In the genomic region with DNA sequence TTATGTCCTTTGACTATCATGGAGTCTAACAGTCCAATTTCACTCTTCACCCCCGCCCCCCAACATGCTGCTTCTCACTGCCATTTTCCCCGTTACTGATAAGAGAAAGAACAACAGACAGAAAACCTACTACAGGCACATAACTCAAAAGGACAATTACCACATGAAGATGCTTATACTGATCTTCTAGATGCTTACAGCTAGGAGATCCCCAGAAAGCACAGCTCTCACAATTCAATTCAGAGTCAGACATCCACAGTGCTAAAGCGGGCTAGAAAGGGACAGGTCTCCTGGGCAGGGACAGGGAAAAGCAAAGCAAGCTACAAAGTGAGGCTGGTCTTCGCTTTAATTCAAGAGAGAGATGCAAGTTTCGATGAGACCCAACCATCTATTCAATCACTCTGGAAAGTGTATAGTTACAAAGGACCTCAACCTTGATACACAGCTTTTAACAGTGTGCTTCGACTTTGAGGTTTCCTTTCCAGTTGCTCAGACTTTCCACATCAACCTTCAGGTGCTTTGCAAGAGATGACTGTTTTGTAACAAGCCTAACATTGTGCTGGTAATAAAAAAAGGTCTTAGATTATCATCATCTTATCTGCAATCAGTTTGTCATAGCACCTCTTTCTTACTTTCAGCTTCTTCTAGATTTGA, we compare ENCODE assay signal across 1 cellular context.
TF ChIP-seq lines count a peak whose summit lies in the region.

No MANE protein-coding gene starts in this region.

TF ChIP-seq in SK-N-SH treated with all-trans-retinoic acid at 6 μM for 48 hours, 23 proteins besides CTCF, POLR2A, EP300 and RAD21 (continued from another document):
- TF ChIP-seq, protein P1, sequence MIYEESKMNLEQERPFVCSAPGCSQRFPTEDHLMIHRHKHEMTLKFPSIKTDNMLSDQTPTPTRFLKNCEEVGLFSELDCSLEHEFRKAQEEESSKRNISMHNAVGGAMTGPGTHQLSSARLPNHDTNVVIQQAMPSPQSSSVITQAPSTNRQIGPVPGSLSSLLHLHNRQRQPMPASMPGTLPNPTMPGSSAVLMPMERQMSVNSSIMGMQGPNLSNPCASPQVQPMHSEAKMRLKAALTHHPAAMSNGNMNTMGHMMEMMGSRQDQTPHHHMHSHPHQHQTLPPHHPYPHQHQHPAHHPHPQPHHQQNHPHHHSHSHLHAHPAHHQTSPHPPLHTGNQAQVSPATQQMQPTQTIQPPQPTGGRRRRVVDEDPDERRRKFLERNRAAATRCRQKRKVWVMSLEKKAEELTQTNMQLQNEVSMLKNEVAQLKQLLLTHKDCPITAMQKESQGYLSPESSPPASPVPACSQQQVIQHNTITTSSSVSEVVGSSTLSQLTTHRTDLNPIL (CRISPR knock-in tag; IDR thresholded peaks at IDR 0.05; ENCODE audit: low read depth): no peak
- TF ChIP-seq, protein P2, sequence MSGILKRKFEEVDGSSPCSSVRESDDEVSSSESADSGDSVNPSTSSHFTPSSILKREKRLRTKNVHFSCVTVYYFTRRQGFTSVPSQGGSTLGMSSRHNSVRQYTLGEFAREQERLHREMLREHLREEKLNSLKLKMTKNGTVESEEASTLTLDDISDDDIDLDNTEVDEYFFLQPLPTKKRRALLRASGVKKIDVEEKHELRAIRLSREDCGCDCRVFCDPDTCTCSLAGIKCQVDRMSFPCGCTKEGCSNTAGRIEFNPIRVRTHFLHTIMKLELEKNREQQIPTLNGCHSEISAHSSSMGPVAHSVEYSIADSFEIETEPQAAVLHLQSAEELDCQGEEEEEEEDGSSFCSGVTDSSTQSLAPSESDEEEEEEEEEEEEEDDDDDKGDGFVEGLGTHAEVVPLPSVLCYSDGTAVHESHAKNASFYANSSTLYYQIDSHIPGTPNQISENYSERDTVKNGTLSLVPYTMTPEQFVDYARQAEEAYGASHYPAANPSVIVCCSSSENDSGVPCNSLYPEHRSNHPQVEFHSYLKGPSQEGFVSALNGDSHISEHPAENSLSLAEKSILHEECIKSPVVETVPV (CRISPR knock-in tag; IDR thresholded peaks at IDR 0.05): no peak
- TF ChIP-seq CSDC2 (CRISPR knock-in tag; IDR thresholded peaks at IDR 0.05) (no peak), ZNF8 (CRISPR knock-in tag; IDR thresholded peaks at IDR 0.05) (no peak)
TF ChIP-seq in SK-N-SH treated with all-trans-retinoic acid at 6 μM for 48 hours: peak in this region for 0.
